ENCODE assay signal across 1 cellular context in the genomic region with DNA sequence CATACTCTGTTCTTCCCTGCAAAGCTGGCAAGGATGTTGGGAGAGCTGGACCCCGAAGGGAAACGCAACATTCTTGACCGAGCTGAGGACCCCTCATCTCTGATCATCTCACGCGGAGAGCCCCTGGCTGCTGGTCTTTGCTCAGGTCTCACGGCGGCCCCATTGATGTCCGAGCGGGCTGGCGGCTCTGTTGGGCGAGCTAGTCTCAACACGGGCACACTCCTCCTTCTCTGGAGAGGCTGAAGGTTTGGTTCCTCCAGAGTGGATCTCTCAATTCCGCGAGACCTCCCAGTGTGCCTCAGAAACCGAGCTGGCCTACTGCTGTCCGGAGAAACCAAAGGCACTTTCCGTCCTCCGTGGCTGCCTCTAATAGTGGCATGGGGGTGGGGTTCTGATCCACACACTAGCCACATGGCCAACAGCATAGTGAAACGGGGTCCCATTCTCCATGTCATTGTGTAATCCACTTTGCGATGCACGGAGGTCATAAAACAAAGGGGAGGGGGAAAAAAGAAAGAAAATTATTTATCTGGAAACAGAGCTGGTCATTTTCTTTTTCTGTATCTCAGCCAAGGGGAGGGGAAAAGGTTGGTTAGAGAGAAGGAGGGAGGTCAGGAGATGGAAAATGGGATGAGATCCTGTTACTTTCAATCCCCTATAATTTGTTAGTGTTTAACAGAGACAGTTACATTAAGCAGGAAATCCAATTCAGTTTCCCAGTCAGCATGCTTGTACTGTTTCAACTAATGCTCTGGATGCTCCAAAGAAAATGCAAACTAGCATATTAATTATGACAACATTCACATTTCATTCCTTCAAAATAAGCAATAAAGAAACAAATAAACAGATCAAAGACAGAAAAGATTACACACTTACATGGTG.
TF ChIP-seq lines count a peak whose summit lies in the region.

No MANE protein-coding gene starts in this region.

TF ChIP-seq in SK-N-SH treated with all-trans-retinoic acid at 6 μM for 48 hours, 23 proteins besides CTCF, POLR2A, EP300 and RAD21 (continued from another document):
- TF ChIP-seq ZC3H10 (CRISPR knock-in tag; IDR thresholded peaks at IDR 0.05) (no peak), CSDC2 (CRISPR knock-in tag; IDR thresholded peaks at IDR 0.05) (no peak), GLIS3 (CRISPR knock-in tag; IDR thresholded peaks at IDR 0.05) (no peak), TOX (CRISPR knock-in tag; IDR thresholded peaks at IDR 0.05; ENCODE audit: borderline replicate concordance) (no peak), BACH2 (CRISPR knock-in tag; IDR thresholded peaks at IDR 0.05; ENCODE audit: borderline replicate concordance) (no peak), OSR1 (CRISPR knock-in tag; IDR thresholded peaks at IDR 0.05) (no peak), ZNF8 (CRISPR knock-in tag; IDR thresholded peaks at IDR 0.05) (no peak), SNAI2 (CRISPR knock-in tag; IDR thresholded peaks at IDR 0.05) (no peak)
